Comparison of ENCODE assay signal across 8 cellular contexts in genomic region chr10:128062837-128063563, GRCh38.
DNase-seq lines count a peak whose midpoint lies in the region; ATAC-seq and TF ChIP-seq lines count a peak whose summit lies in the region.

No MANE protein-coding gene starts in this region.

- peak; percentile 68 for DNase-seq in activated CD4-positive, alpha-beta T cell treated with anti-CD3 and anti-CD28 coated beads, Interleukin-2, amount 10 ng/mL, durations not matched to agents 7 days and 5 days
- DNase-seq in fibroblast of pulmonary artery (ENCODE audit: low read depth) (peak; percentile 19), smooth muscle cell (lab: John Stamatoyannopoulos, UW; ENCODE audit: unreplicated experiment) (no peak), DMS153 treated with DMSO at 0.1 percent for 48 hours (lab: John Stamatoyannopoulos, UW; ENCODE audit: unreplicated experiment) (no peak), DMS 273 treated with DMSO at 0.1 percent for 48 hours (lab: John Stamatoyannopoulos, UW) (no peak)

- H3K27me3 ChIP-seq in smooth muscle cell (ENCODE audit: low read depth): no peaks in the 10 kb centered on the region

- 53% methylated on average over 20 of the region's 20 CpGs for WGBS in smooth muscle cell (ENCODE audit: low lambda C conversion rate)

- no peak overlapping the region for H2AFZ ChIP-seq in smooth muscle cell (ENCODE audit: low read depth)

- POLR2A ChIA-PET in activated CD4-positive, alpha-beta T cell treated with anti-CD3 and anti-CD28 coated beads, Interleukin-2, amount 10 ng/mL, durations not matched to agents 7 days and 5 days (lab: Charles Lee): interaction anchor here (0.8 to 2.2 kb wide), 2 partner anchors 15 to 37 kb away, joined by 4 to 12 read pairs; no protein-coding TSS in a partner anchor

- CTCF ChIA-PET in activated CD4-positive, alpha-beta T cell treated with anti-CD3 and anti-CD28 coated beads, Interleukin-2, amount 10 ng/mL, durations not matched to agents 7 days and 5 days (lab: Charles Lee): interaction anchor here (0.7 to 4.4 kb wide), 11 partner anchors 9 to 157 kb away, joined by 3 to 24 read pairs (median 4); partner anchors contain the start of gene PTPRE

- peak overlapping the region; percentile 10 for H3K4me2 ChIP-seq in smooth muscle cell

- H3K4me3 ChIP-seq in fibroblast of pulmonary artery (replicated peaks; ENCODE audit: low read depth, low read length) (no peak overlapping the region), smooth muscle cell (no peak overlapping the region)

- peak overlapping the region; percentile 54 for H3K4me3 Mint-ChIP-seq in activated CD4-positive, alpha-beta T cell treated with anti-CD3 and anti-CD28 coated beads, Interleukin-2, amount 10 ng/mL, durations not matched to agents 7 days and 5 days

- peaks cover 10% of the 10 kb centered on the region for H3F3A ChIP-seq in smooth muscle cell (ENCODE audit: low read depth)

- ATAC-seq in GM19463 (IDR thresholded peaks at IDR 0.05; ENCODE audit: unreplicated experiment) (peak; percentile 36), HG03439 (IDR thresholded peaks at IDR 0.05; ENCODE audit: unreplicated experiment) (peak; percentile 38), SK-N-SH treated with all-trans-retinoic acid at 6 μM for 48 hours (no peak)

- peak overlapping the region; percentile 73 for H3K9ac ChIP-seq in smooth muscle cell (ENCODE audit: low read depth)

- H4K20me1 ChIP-seq in smooth muscle cell (ENCODE audit: low read depth): no peaks in the 10 kb centered on the region

- no peaks in the 10 kb centered on the region for H3K27me3 Mint-ChIP-seq in activated CD4-positive, alpha-beta T cell treated with anti-CD3 and anti-CD28 coated beads, Interleukin-2, amount 10 ng/mL, durations not matched to agents 7 days and 5 days

- no peaks in the 10 kb centered on the region for H3K79me2 ChIP-seq in smooth muscle cell (ENCODE audit: low read depth)

- peaks cover 56% of the 10 kb centered on the region for H3K36me3 Mint-ChIP-seq in activated CD4-positive, alpha-beta T cell treated with anti-CD3 and anti-CD28 coated beads, Interleukin-2, amount 10 ng/mL, durations not matched to agents 7 days and 5 days (ENCODE audit: low read depth)

- H3K4me1 ChIP-seq in smooth muscle cell (ENCODE audit: low read depth): peaks cover 24% of the 10 kb centered on the region

- H3K9me3 ChIP-seq in smooth muscle cell (replicated peaks; ENCODE audit: low read depth): no peaks in the 10 kb centered on the region

- peaks cover 61% of the 10 kb centered on the region for H3K4me1 Mint-ChIP-seq in activated CD4-positive, alpha-beta T cell treated with anti-CD3 and anti-CD28 coated beads, Interleukin-2, amount 10 ng/mL, durations not matched to agents 7 days and 5 days

- H3K27ac ChIP-seq in smooth muscle cell (ENCODE audit: low read depth): peak overlapping the region; percentile 92

- peaks cover 5% of the 10 kb centered on the region for H3K9me3 Mint-ChIP-seq in activated CD4-positive, alpha-beta T cell treated with anti-CD3 and anti-CD28 coated beads, Interleukin-2, amount 10 ng/mL, durations not matched to agents 7 days and 5 days

- H3K36me3 ChIP-seq in smooth muscle cell (ENCODE audit: low read depth): no peaks in the 10 kb centered on the region

- TF ChIP-seq CTCF in fibroblast of pulmonary artery (IDR thresholded peaks at IDR 0.05; ENCODE audit: low read length, missing control alignments) (no peak), smooth muscle cell (IDR thresholded peaks at IDR 0.05; ENCODE audit: borderline replicate concordance, insufficient read depth, poor library complexity, severe bottlenecking) (no peak)

- H3K27ac Mint-ChIP-seq in activated CD4-positive, alpha-beta T cell treated with anti-CD3 and anti-CD28 coated beads, Interleukin-2, amount 10 ng/mL, durations not matched to agents 7 days and 5 days: peak overlapping the region; percentile 88

TF ChIP-seq in SK-N-SH treated with all-trans-retinoic acid at 6 μM for 48 hours, 23 proteins besides CTCF, POLR2A, EP300 and RAD21:
- TF ChIP-seq ZFP3 (CRISPR knock-in tag; IDR thresholded peaks at IDR 0.05): no peak
- no peak for TF ChIP-seq BACH2 (CRISPR knock-in tag; IDR thresholded peaks at IDR 0.05; ENCODE audit: borderline replicate concordance)
- no peak for TF ChIP-seq ZFP30 (CRISPR knock-in tag; IDR thresholded peaks at IDR 0.05)
- no peak for TF ChIP-seq RARB (CRISPR knock-in tag; IDR thresholded peaks at IDR 0.05)
- TF ChIP-seq PPARA (CRISPR knock-in tag; IDR thresholded peaks at IDR 0.05; ENCODE audit: borderline replicate concordance): no peak
- TF ChIP-seq, protein P1, sequence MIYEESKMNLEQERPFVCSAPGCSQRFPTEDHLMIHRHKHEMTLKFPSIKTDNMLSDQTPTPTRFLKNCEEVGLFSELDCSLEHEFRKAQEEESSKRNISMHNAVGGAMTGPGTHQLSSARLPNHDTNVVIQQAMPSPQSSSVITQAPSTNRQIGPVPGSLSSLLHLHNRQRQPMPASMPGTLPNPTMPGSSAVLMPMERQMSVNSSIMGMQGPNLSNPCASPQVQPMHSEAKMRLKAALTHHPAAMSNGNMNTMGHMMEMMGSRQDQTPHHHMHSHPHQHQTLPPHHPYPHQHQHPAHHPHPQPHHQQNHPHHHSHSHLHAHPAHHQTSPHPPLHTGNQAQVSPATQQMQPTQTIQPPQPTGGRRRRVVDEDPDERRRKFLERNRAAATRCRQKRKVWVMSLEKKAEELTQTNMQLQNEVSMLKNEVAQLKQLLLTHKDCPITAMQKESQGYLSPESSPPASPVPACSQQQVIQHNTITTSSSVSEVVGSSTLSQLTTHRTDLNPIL (CRISPR knock-in tag; IDR thresholded peaks at IDR 0.05; ENCODE audit: low read depth): no peak
- no peak for TF ChIP-seq GLIS3 (CRISPR knock-in tag; IDR thresholded peaks at IDR 0.05)
- no peak for TF ChIP-seq TCF4 (CRISPR knock-in tag; IDR thresholded peaks at IDR 0.05; ENCODE audit: borderline replicate concordance)
- no peak for TF ChIP-seq ZC3H10 (CRISPR knock-in tag; IDR thresholded peaks at IDR 0.05)
- TF ChIP-seq ESRRG (CRISPR knock-in tag; IDR thresholded peaks at IDR 0.05): no peak
- TF ChIP-seq, protein P2, sequence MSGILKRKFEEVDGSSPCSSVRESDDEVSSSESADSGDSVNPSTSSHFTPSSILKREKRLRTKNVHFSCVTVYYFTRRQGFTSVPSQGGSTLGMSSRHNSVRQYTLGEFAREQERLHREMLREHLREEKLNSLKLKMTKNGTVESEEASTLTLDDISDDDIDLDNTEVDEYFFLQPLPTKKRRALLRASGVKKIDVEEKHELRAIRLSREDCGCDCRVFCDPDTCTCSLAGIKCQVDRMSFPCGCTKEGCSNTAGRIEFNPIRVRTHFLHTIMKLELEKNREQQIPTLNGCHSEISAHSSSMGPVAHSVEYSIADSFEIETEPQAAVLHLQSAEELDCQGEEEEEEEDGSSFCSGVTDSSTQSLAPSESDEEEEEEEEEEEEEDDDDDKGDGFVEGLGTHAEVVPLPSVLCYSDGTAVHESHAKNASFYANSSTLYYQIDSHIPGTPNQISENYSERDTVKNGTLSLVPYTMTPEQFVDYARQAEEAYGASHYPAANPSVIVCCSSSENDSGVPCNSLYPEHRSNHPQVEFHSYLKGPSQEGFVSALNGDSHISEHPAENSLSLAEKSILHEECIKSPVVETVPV (CRISPR knock-in tag; IDR thresholded peaks at IDR 0.05): no peak
- TF ChIP-seq OSR1 (CRISPR knock-in tag; IDR thresholded peaks at IDR 0.05): no peak
- no peak for TF ChIP-seq POU6F1 (CRISPR knock-in tag; IDR thresholded peaks at IDR 0.05; ENCODE audit: borderline replicate concordance, low read depth)
- TF ChIP-seq ZNF70 (CRISPR knock-in tag; IDR thresholded peaks at IDR 0.05): no peak
- no peak for TF ChIP-seq ARNTL (CRISPR knock-in tag; IDR thresholded peaks at IDR 0.05; ENCODE audit: borderline replicate concordance, low read depth)
- TF ChIP-seq ISL1 (CRISPR knock-in tag; IDR thresholded peaks at IDR 0.05): no peak
- no peak for TF ChIP-seq SNAI2 (CRISPR knock-in tag; IDR thresholded peaks at IDR 0.05)
- TF ChIP-seq ZNF8 (CRISPR knock-in tag; IDR thresholded peaks at IDR 0.05): no peak
- TF ChIP-seq, protein P3, sequence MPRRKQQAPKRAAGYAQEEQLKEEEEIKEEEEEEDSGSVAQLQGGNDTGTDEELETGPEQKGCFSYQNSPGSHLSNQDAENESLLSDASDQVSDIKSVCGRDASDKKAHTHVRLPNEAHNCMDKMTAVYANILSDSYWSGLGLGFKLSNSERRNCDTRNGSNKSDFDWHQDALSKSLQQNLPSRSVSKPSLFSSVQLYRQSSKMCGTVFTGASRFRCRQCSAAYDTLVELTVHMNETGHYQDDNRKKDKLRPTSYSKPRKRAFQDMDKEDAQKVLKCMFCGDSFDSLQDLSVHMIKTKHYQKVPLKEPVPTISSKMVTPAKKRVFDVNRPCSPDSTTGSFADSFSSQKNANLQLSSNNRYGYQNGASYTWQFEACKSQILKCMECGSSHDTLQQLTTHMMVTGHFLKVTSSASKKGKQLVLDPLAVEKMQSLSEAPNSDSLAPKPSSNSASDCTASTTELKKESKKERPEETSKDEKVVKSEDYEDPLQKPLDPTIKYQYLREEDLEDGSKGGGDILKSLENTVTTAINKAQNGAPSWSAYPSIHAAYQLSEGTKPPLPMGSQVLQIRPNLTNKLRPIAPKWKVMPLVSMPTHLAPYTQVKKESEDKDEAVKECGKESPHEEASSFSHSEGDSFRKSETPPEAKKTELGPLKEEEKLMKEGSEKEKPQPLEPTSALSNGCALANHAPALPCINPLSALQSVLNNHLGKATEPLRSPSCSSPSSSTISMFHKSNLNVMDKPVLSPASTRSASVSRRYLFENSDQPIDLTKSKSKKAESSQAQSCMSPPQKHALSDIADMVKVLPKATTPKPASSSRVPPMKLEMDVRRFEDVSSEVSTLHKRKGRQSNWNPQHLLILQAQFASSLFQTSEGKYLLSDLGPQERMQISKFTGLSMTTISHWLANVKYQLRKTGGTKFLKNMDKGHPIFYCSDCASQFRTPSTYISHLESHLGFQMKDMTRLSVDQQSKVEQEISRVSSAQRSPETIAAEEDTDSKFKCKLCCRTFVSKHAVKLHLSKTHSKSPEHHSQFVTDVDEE (CRISPR knock-in tag; IDR thresholded peaks at IDR 0.05): no peak

Comparison
In these comparisons a context has a peak if more than half of its experiments do, and no peak if none do; other contexts are left out.
1. DNase-seq: peak in activated CD4-positive, alpha-beta T cell treated with anti-CD3 and anti-CD28 coated beads, Interleukin-2, amount 10 ng/mL, durations not matched to agents 7 days and 5 days (single experiment) and fibroblast of pulmonary artery (single experiment); none in smooth muscle cell (single experiment), DMS153 treated with DMSO at 0.1 percent for 48 hours (single experiment) and DMS 273 treated with DMSO at 0.1 percent for 48 hours (single experiment).